ENCODE assay signal across 23 cellular contexts in genomic region chr5:126716861-126717260, GRCh38.
"Had no signal": no experiment of that assay in that cellular context is flagged by ENCODE, and none has a peak within 500 bp of the region (broad histone marks: within the 10 kb centered on the region; RNA-seq: fewer than 3 reads in every experiment).

No MANE protein-coding gene starts in this region.

- H3K27me3 Mint-ChIP-seq: memory B cell had no signal

- H3K36me3 Mint-ChIP-seq: immature natural killer cell, memory B cell had no signal

- H3K36me3 ChIP-seq: esophagus squamous epithelium, gastroesophageal sphincter, left ventricle myocardium inferior, lower lobe of right lung, neutrophil, spleen, suprapubic skin, thyroid gland, upper lobe of left lung, uterus had no signal

- H3K4me1 Mint-ChIP-seq: immature natural killer cell had no signal

- H3K9me3 Mint-ChIP-seq: immature natural killer cell, memory B cell, nephron progenitor cell had no signal

- H3K27ac Mint-ChIP-seq: immature natural killer cell, memory B cell, nephron progenitor cell had no signal

- H3K4me3 Mint-ChIP-seq: immature natural killer cell, memory B cell, nephron progenitor cell had no signal

- H3K27ac ChIP-seq: coronary artery, esophagus squamous epithelium, gastroesophageal sphincter, left ventricle myocardium inferior, lower lobe of right lung, neutrophil, spleen, suprapubic skin, thyroid gland, upper lobe of left lung, uterus had no signal

- ATAC-seq: gastroesophageal sphincter; left cardiac atrium; lower lobe of right lung; sciatic nerve; stimulated activated naive CD8-positive, alpha-beta T cell treated with anti-CD3 and anti-CD28 coated beads, Interleukin-15, Interleukin-2, amounts not matched to agents 100 U/mL and 50 U/mL, for 24 hours had no signal

- H3K27me3 ChIP-seq: esophagus squamous epithelium, gastroesophageal sphincter, neutrophil, spleen, suprapubic skin, thyroid gland, upper lobe of left lung, uterus had no signal

- H3K4me3 ChIP-seq: coronary artery, esophagus squamous epithelium, gastroesophageal sphincter, left ventricle myocardium inferior, lower lobe of right lung, spleen, suprapubic skin, thyroid gland, upper lobe of left lung, uterus had no signal

- H3K4me1 ChIP-seq: esophagus squamous epithelium, gastroesophageal sphincter, left ventricle myocardium inferior, lower lobe of right lung, spleen, suprapubic skin, thyroid gland, upper lobe of left lung, uterus had no signal

- DNase-seq: effector CD4-positive, alpha-beta T cell; esophagus squamous epithelium; foreskin fibroblast; immature natural killer cell; left cardiac atrium; left ventricle myocardium inferior; lower lobe of right lung; midbrain; nephron progenitor cell; posterior cingulate gyrus; spleen; stimulated activated CD4-positive, alpha-beta T cell treated with anti-CD3 and anti-CD28 coated beads, Interleukin-15, amount 100 ng/mL, for 24 hours; stimulated activated CD4-positive, alpha-beta T cell treated with anti-CD3 and anti-CD28 coated beads, Interleukin-1b, Interleukin-23, amount 100 ng/mL, for 48 hours; stimulated activated naive CD8-positive, alpha-beta T cell treated with anti-CD3 and anti-CD28 coated beads, Interleukin-15, Interleukin-2, amounts not matched to agents 100 U/mL and 50 U/mL, for 24 hours; thyroid gland; upper lobe of left lung; uterus had no signal
